Comparison of ENCODE assay signal across 8 cellular contexts in genomic region chr9:111481885-111482636, GRCh38. TPM values are rescaled to one million over a fixed set of nuclear protein-coding genes. Genes with fewer than 3 reads are reported as not detected.
DNase-seq lines count a peak whose midpoint lies in the region; ATAC-seq and TF ChIP-seq lines count a peak whose summit lies in the region.

No MANE protein-coding gene starts in this region.

- ATAC-seq in activated T-helper 17 cell treated with anti-CD3 and anti-CD28 coated beads, Interleukin-2, amount 50 U/mL, for 72 hours (replicated peaks): no peak
- no peak for ATAC-seq in stimulated activated naive B cell treated with anti-CD40 and anti-IgM and Interleukin-4, amounts not matched to agents 10 μg/mL and 1 μg/mL and 100 μg/mL, for 72 hours (replicated peaks)
- ATAC-seq in GM21576 (IDR thresholded peaks at IDR 0.05; ENCODE audit: unreplicated experiment) (no peak), HG02623 (IDR thresholded peaks at IDR 0.05; ENCODE audit: unreplicated experiment) (no peak)

- H3K4me2 ChIP-seq in Loucy (ENCODE audit: low read depth, low read length, poor library complexity, severe bottlenecking): peak overlapping the region; percentile 87

- H3K4me1 ChIP-seq in Loucy (ENCODE audit: insufficient read depth, low read length, poor library complexity, severe bottlenecking) (no peaks in the 10 kb centered on the region), iPS-15b (ENCODE audit: control insufficient read depth, insufficient read depth, low read length) (peaks cover 3% of the 10 kb centered on the region)

- no peaks in the 10 kb centered on the region for H3K27me3 ChIP-seq in Loucy (ENCODE audit: insufficient read depth, low read length, poor library complexity, severe bottlenecking)
- H3K27me3 ChIP-seq in iPS-15b (ENCODE audit: control insufficient read depth, insufficient read depth, low read length): no peaks in the 10 kb centered on the region

- H3K9me3 ChIP-seq in Loucy (ENCODE audit: insufficient read depth, low read depth, low read length) (no peaks in the 10 kb centered on the region), iPS-15b (ENCODE audit: control insufficient read depth, insufficient read depth, low read length) (no peaks in the 10 kb centered on the region)

- H3F3A ChIP-seq in Loucy (ENCODE audit: low read depth): no peaks in the 10 kb centered on the region

- peaks cover 32% of the 10 kb centered on the region for H3K79me2 ChIP-seq in Loucy (ENCODE audit: insufficient read depth, low read length)

- no peak overlapping the region for H2AFZ ChIP-seq in Loucy (ENCODE audit: low read length)

- no peaks in the 10 kb centered on the region for H3K9me3 Mint-ChIP-seq in activated T-helper 17 cell treated with anti-CD3 and anti-CD28 coated beads, Interleukin-2, amount 50 U/mL, for 72 hours
- H3K9me3 Mint-ChIP-seq in stimulated activated naive B cell treated with anti-CD40 and anti-IgM and Interleukin-4, amounts not matched to agents 10 μg/mL and 1 μg/mL and 100 μg/mL, for 72 hours: no peaks in the 10 kb centered on the region

- H3K9ac ChIP-seq in Loucy (ENCODE audit: low read depth, low read length, poor library complexity, severe bottlenecking) (peak overlapping the region; percentile 62), iPS-15b (ENCODE audit: low read depth, low read length) (no peak overlapping the region)

- H3K9me2 ChIP-seq in Loucy (replicated peaks; ENCODE audit: low read depth, low read length): no peaks in the 10 kb centered on the region

- H3K36me3 Mint-ChIP-seq in activated T-helper 17 cell treated with anti-CD3 and anti-CD28 coated beads, Interleukin-2, amount 50 U/mL, for 72 hours (ENCODE audit: low read depth): peaks cover 10% of the 10 kb centered on the region
- peaks cover 8 to 15% of the 10 kb centered on the region in 2 donors for H3K36me3 Mint-ChIP-seq in stimulated activated naive B cell treated with anti-CD40 and anti-IgM and Interleukin-4, amounts not matched to agents 10 μg/mL and 1 μg/mL and 100 μg/mL, for 72 hours

- no peaks in the 10 kb centered on the region for H3K27me3 Mint-ChIP-seq in activated T-helper 17 cell treated with anti-CD3 and anti-CD28 coated beads, Interleukin-2, amount 50 U/mL, for 72 hours
- H3K27me3 Mint-ChIP-seq in stimulated activated naive B cell treated with anti-CD40 and anti-IgM and Interleukin-4, amounts not matched to agents 10 μg/mL and 1 μg/mL and 100 μg/mL, for 72 hours: no peaks in the 10 kb centered on the region

- H3K36me3 ChIP-seq in Loucy (ENCODE audit: insufficient read depth, low read length): no peaks in the 10 kb centered on the region
- no peaks in the 10 kb centered on the region for H3K36me3 ChIP-seq in iPS-15b (ENCODE audit: control insufficient read depth, insufficient read depth, low read length)

- H3K4me3 ChIP-seq in Loucy (ENCODE audit: low read length, poor library complexity, severe bottlenecking) (peak overlapping the region; percentile 78), iPS-15b (ENCODE audit: low read depth, low read length) (peak overlapping the region; percentile 80)

- TF ChIP-seq CTCF in Loucy (conservative IDR thresholded peaks at IDR 0.05; ENCODE audit: low read length): no peak

- peaks cover 28% of the 10 kb centered on the region for H3K4me1 Mint-ChIP-seq in activated T-helper 17 cell treated with anti-CD3 and anti-CD28 coated beads, Interleukin-2, amount 50 U/mL, for 72 hours
- H3K4me1 Mint-ChIP-seq in stimulated activated naive B cell treated with anti-CD40 and anti-IgM and Interleukin-4, amounts not matched to agents 10 μg/mL and 1 μg/mL and 100 μg/mL, for 72 hours: peaks cover 19 to 45% of the 10 kb centered on the region in 2 donors

- H3K27ac Mint-ChIP-seq in activated T-helper 17 cell treated with anti-CD3 and anti-CD28 coated beads, Interleukin-2, amount 50 U/mL, for 72 hours: peak overlapping the region; percentile 76
- peak overlapping the region; percentile 84 for H3K27ac Mint-ChIP-seq in stimulated activated naive B cell treated with anti-CD40 and anti-IgM and Interleukin-4, amounts not matched to agents 10 μg/mL and 1 μg/mL and 100 μg/mL, for 72 hours

- DNase-seq in DMS79 (lab: John Stamatoyannopoulos, UW): peak; percentile 54
- no peak for DNase-seq in stimulated activated naive B cell treated with anti-CD40 and anti-IgM and Interleukin-4, amounts not matched to agents 10 μg/mL and 1 μg/mL and 100 μg/mL, for 72 hours
- no peak for DNase-seq in NCI-H187 (lab: John Stamatoyannopoulos, UW)

- H3K4me3 Mint-ChIP-seq in activated T-helper 17 cell treated with anti-CD3 and anti-CD28 coated beads, Interleukin-2, amount 50 U/mL, for 72 hours: peak overlapping the region; percentile 83
- peak overlapping the region; percentile 85 to 95 for H3K4me3 Mint-ChIP-seq in stimulated activated naive B cell treated with anti-CD40 and anti-IgM and Interleukin-4, amounts not matched to agents 10 μg/mL and 1 μg/mL and 100 μg/mL, for 72 hours

- peaks cover 5% of the 10 kb centered on the region for H4K20me1 ChIP-seq in Loucy (ENCODE audit: insufficient read depth, low read length, poor library complexity, severe bottlenecking)

RNA-seq across cellular contexts. Expression of gene ECPAS, which starts 2.1 kb away (rescaled TPM):
- 100 to 1,000 TPM in 1 of 2 donors, 10 to 100 TPM in 1; 77.4 to 103 TPM for total RNA-seq in activated T-helper 17 cell treated with anti-CD3 and anti-CD28 coated beads, Interleukin-2, amount 50 U/mL, for 72 hours

RNA-seq across cellular contexts. Expression of gene ZNF483, which starts 42.9 kb away (rescaled TPM):
- total RNA-seq in activated T-helper 17 cell treated with anti-CD3 and anti-CD28 coated beads, Interleukin-2, amount 50 U/mL, for 72 hours: 1 to 10 TPM; 7.0 to 7.3 TPM
